ENCODE assay signal across 8 cellular contexts in genomic region chr5:6732634-6733410, GRCh38. TPM values are rescaled to one million over a fixed set of nuclear protein-coding genes. Genes with fewer than 3 reads are reported as not detected.
DNase-seq lines count a peak whose midpoint lies in the region; ATAC-seq and TF ChIP-seq lines count a peak whose summit lies in the region.

No MANE protein-coding gene starts in this region.

- no peaks in the 10 kb centered on the region for H3K9me3 Mint-ChIP-seq in CD8-positive, alpha-beta T cell

- POLR2A ChIA-PET in CD8-positive, alpha-beta T cell (lab: Charles Lee) = no interaction called here

- H3K27me3 Mint-ChIP-seq in CD8-positive, alpha-beta T cell (ENCODE audit: low read depth) = no peaks in the 10 kb centered on the region

- H3K4me1 Mint-ChIP-seq in CD8-positive, alpha-beta T cell (ENCODE audit: low read depth) = peaks cover 75% of the 10 kb centered on the region

- CTCF ChIA-PET in CD8-positive, alpha-beta T cell (lab: Charles Lee) = interaction anchor here (1.4 to 1.6 kb wide), 2 partner anchors 12 to 33 kb away, joined by 3 to 5 read pairs; no protein-coding TSS in a partner anchor

- no peak for DNase-seq in CD8-positive, alpha-beta T cell
- DNase-seq in NCI-H69 (lab: John Stamatoyannopoulos, UW) (peak; percentile 82), epithelial cell of proximal tubule (ENCODE audit: low read depth) (no peak), osteoblast (ENCODE audit: insufficient read length, low spot score, missing footprints) (peak; percentile 92), NCI-H82 (lab: John Stamatoyannopoulos, UW) (no peak)

- peaks cover 37% of the 10 kb centered on the region for H3K4me1 ChIP-seq in CD8-positive, alpha-beta T cell (ENCODE audit: insufficient read depth, low read length)
- H3K4me1 ChIP-seq in osteoblast (ENCODE audit: insufficient read depth, low read length) = peaks cover 35% of the 10 kb centered on the region

- no peaks in the 10 kb centered on the region for H3K27me3 ChIP-seq in CD8-positive, alpha-beta T cell (ENCODE audit: insufficient read depth, low read length)
- H3K27me3 ChIP-seq in osteoblast (ENCODE audit: insufficient read depth, low read length) = no peaks in the 10 kb centered on the region

- peaks cover 5% of the 10 kb centered on the region for H3K36me3 ChIP-seq in CD8-positive, alpha-beta T cell (ENCODE audit: insufficient read depth, low read length)
- H3K36me3 ChIP-seq in osteoblast (ENCODE audit: insufficient read depth, low read length) = peaks cover 4% of the 10 kb centered on the region

- no peak for TF ChIP-seq CTCF in CD8-positive, alpha-beta T cell (IDR thresholded peaks at IDR 0.05)
- no peak for TF ChIP-seq CTCF in epithelial cell of proximal tubule (conservative IDR thresholded peaks at IDR 0.05; ENCODE audit: low read depth, low read length)
- no peak for TF ChIP-seq CTCF in osteoblast (IDR thresholded peaks at IDR 0.05; ENCODE audit: extremely low read depth, low read depth, low read length)

- peak overlapping the region; percentile 45 for H3K27ac Mint-ChIP-seq in CD8-positive, alpha-beta T cell

- H3K4me3 ChIP-seq in CD8-positive, alpha-beta T cell (ENCODE audit: low read depth, low read length) = no peak overlapping the region
- H3K4me3 ChIP-seq in epithelial cell of proximal tubule (ENCODE audit: low read depth, low read length) (peak overlapping the region; percentile 20), osteoblast (ENCODE audit: insufficient read depth, low read length) (peak overlapping the region; percentile 61)

- H3K27ac ChIP-seq in CD8-positive, alpha-beta T cell (ENCODE audit: low read depth, low read length) = no peak overlapping the region
- H3K27ac ChIP-seq in osteoblast (ENCODE audit: low read depth, low read length) = peak overlapping the region; percentile 99

- no peaks in the 10 kb centered on the region for H3K9me3 ChIP-seq in CD8-positive, alpha-beta T cell (ENCODE audit: low read length)
- H3K9me3 ChIP-seq in osteoblast (ENCODE audit: low read depth, low read length) = no peaks in the 10 kb centered on the region

- intact Hi-C loops in CD8-positive, alpha-beta T cell (cut with DNase I, micrococcal nuclease) = no loop called here

- H3K79me2 ChIP-seq in osteoblast (ENCODE audit: insufficient read depth, low read length) = peaks cover 93% of the 10 kb centered on the region

- ATAC-seq in CD8-positive, alpha-beta T cell = no peak
- ATAC-seq in HG03097 (IDR thresholded peaks at IDR 0.05; ENCODE audit: low FRiP score, unreplicated experiment) = no peak
- ATAC-seq in GM18907 (IDR thresholded peaks at IDR 0.05; ENCODE audit: unreplicated experiment) = no peak
- no peak for ATAC-seq in HG02759 (IDR thresholded peaks at IDR 0.05; ENCODE audit: unreplicated experiment)

- no peak overlapping the region for H3K4me3 Mint-ChIP-seq in CD8-positive, alpha-beta T cell

- peaks cover 30% of the 10 kb centered on the region for H4K20me1 ChIP-seq in osteoblast (ENCODE audit: insufficient read depth, low read length)

- peaks cover 28% of the 10 kb centered on the region for H3K36me3 Mint-ChIP-seq in CD8-positive, alpha-beta T cell

- peak overlapping the region; percentile 92 for H3K4me2 ChIP-seq in osteoblast (ENCODE audit: insufficient read depth, low read length)

- peak overlapping the region; percentile 75 for H2AFZ ChIP-seq in osteoblast (ENCODE audit: low read length)

RNA-seq across cellular contexts. Expression of gene TENT4A, which starts 19.6 kb away (rescaled TPM):
- 10 to 100 TPM; 39.9 to 42.6 TPM for total RNA-seq in CD8-positive, alpha-beta T cell
- total RNA-seq in epithelial cell of proximal tubule = 15.7 and 16.1 TPM in 2 replicates
- 16.5 and 21.4 TPM in 2 replicates for total RNA-seq in osteoblast

Comparison
In these comparisons a context has a peak if more than half of its experiments do, and no peak if none do; other contexts are left out.
1. DNase-seq: peak in NCI-H69 (single experiment) and osteoblast (single experiment); none in CD8-positive, alpha-beta T cell (0 of 7), epithelial cell of proximal tubule (single experiment) and NCI-H82 (single experiment).